8 cellular contexts compared by ENCODE assay signal in the genomic region with DNA sequence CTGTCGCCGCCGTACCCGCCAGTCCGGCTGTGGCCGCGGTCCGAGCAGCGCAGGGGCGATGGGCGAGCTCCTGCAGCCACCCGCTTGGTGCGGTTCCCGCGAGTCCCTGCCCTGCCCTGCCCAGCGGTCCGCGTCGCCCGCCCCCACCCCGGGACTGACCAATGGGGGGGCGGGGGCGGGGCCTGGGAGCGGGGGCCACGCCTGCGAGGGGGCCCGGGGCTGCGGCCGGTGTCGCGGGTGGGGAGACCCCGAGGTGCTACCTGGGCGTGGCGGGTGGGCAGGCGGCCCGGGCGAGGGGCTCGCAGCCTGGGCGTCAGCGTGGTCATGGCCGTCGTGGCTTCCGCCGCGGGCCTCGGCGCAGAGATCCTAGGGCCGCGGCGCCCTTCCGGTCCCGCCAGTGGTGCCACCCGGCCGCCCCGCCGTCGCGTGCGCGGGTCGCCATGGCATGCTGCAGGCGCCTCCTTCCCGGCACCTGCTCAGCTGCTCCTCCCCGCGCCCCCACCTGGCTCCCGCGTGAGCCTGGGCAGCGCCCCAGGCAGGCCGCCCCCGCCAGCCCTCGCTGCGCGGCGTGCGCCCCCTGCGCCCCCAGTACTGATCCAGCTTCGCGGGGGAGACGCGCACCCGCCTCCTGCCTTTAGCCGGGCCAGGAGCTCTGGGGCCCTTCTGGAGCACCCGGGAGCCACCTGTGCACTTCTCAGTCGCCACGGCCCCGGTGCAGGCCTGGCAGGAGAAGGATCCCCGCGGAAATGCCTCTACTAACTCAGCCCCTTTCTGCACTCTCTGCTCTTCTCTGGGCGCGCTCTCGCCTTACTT. TPM values are rescaled to one million over a fixed set of nuclear protein-coding genes. Genes with fewer than 3 reads are reported as not detected.
A peak's percentile ranks its signal among the peaks of the same experiment; 100 is the strongest.
DNase-seq lines count a peak whose midpoint lies in the region; ATAC-seq and TF ChIP-seq lines count a peak whose summit lies in the region.

BMP8B (minus strand) TSS at position 108 of the 813 bp plus-strand sequence. CDS start 380 bp downstream, outside the sequence.

- H3K36me3 ChIP-seq in OCI-LY7 (ENCODE audit: insufficient read depth, low read length) (no peaks in the 10 kb centered on the region), ovary (no peaks in the 10 kb centered on the region)

- CTCF ChIA-PET in OCI-LY7 (lab: Charles Lee; ENCODE audit: unreplicated experiment), result no interaction called here

- TF ChIP-seq POLR2A in ovary (IDR thresholded peaks at IDR 0.05), result no peak

- H3K4me3 ChIP-seq in OCI-LY7 (ENCODE audit: low read depth, low read length, poor library complexity, severe bottlenecking) (peak within 1 kb of the TSS; percentile 68), ovary (peak within 1 kb of the TSS; percentile 24)

- DNase-seq in activated T-cell treated with anti-CD3 and anti-CD28 coated beads for 1 hour (ENCODE audit: low read depth), result peak; percentile 17
- no peak for DNase-seq in activated T-cell treated with anti-CD3 and anti-CD28 coated beads for 4 hours
- peak; percentile 84 for DNase-seq in HK-2 (ENCODE audit: unreplicated experiment)
- DNase-seq in OCI-LY7 (ENCODE audit: low spot score), result peak; percentile 46
- peak; percentile 32 for DNase-seq in activated T-helper 2 cell treated with anti-CD3 and anti-CD28 coated beads, Interferon-gamma antibody, Interleukin-2, Interleukin-4, amounts not matched to agents 10 μg/mL and 5 μg/mL and 100 μg/mL, durations not matched to agents 14 hours and 24 hours and 36 hours (ENCODE audit: low spot score)
- DNase-seq in Right ventricle myocardium inferior (ENCODE audit: missing footprints), result peak; percentile 84
- DNase-seq in ovary, result no peak
- DNase-seq in OCI-M2 (lab: John Stamatoyannopoulos, UW; ENCODE audit: unreplicated experiment), result no peak

- H3K4me1 ChIP-seq in OCI-LY7 (ENCODE audit: insufficient read depth, low read length, poor library complexity, severe bottlenecking) (peaks cover 6% of the 10 kb centered on the region), ovary (ENCODE audit: insufficient read depth) (no peaks in the 10 kb centered on the region)

- peaks cover 29% of the 10 kb centered on the region for H3K27me3 Mint-ChIP-seq in activated T-helper 2 cell treated with anti-CD3 and anti-CD28 coated beads, Interferon-gamma antibody, Interleukin-2, Interleukin-4, amounts not matched to agents 10 μg/mL and 5 μg/mL and 100 μg/mL, durations not matched to agents 14 hours and 24 hours and 36 hours (ENCODE audit: low read depth)

- no peaks in the 10 kb centered on the region for H3K79me2 ChIP-seq in OCI-LY7 (ENCODE audit: insufficient read depth, low read depth, low read length)

- WGBS in ovary, 3 donors, result 1 to 4% (median 1%) methylated on average over 20 to 91 of the region's 91 CpGs

- no peak for TF ChIP-seq EP300 in ovary (IDR thresholded peaks at IDR 0.05)

- H3K9me3 ChIP-seq in OCI-LY7 (ENCODE audit: low read length) (no peaks in the 10 kb centered on the region), ovary (no peaks in the 10 kb centered on the region)

- intact Hi-C loops in OCI-LY7 (cut with micrococcal nuclease; ENCODE audit: unreplicated experiment), result no loop called here
- intact Hi-C loops in activated T-helper 2 cell treated with anti-CD3 and anti-CD28 coated beads, Interferon-gamma antibody, Interleukin-2, Interleukin-4, amounts not matched to agents 10 μg/mL and 5 μg/mL and 100 μg/mL, durations not matched to agents 14 hours and 24 hours and 36 hours (cut with micrococcal nuclease), result no loop called here
- intact Hi-C loops in Right ventricle myocardium inferior (cut with DNase I), result no loop called here
- intact Hi-C loops in ovary (cut with DNase I), result no loop called here

- TF ChIP-seq CTCF in OCI-LY7 (conservative IDR thresholded peaks at IDR 0.05; ENCODE audit: low read length) (no peak), ovary (IDR thresholded peaks at IDR 0.05) (no peak)

- no peaks in the 10 kb centered on the region for H3K36me3 Mint-ChIP-seq in activated T-helper 2 cell treated with anti-CD3 and anti-CD28 coated beads, Interferon-gamma antibody, Interleukin-2, Interleukin-4, amounts not matched to agents 10 μg/mL and 5 μg/mL and 100 μg/mL, durations not matched to agents 14 hours and 24 hours and 36 hours (ENCODE audit: low read depth)

- H3K27me3 ChIP-seq in ovary, result no peaks in the 10 kb centered on the region

- H3K9me2 ChIP-seq in OCI-LY7 (ENCODE audit: insufficient read depth, low read length), result no peaks in the 10 kb centered on the region

- peak within 1 kb of the TSS; percentile 82 for H2AFZ ChIP-seq in OCI-LY7 (ENCODE audit: low read length)

- peak within 1 kb of the TSS; percentile 58 for H3K27ac Mint-ChIP-seq in activated T-helper 2 cell treated with anti-CD3 and anti-CD28 coated beads, Interferon-gamma antibody, Interleukin-2, Interleukin-4, amounts not matched to agents 10 μg/mL and 5 μg/mL and 100 μg/mL, durations not matched to agents 14 hours and 24 hours and 36 hours

- H3K9me3 Mint-ChIP-seq in activated T-helper 2 cell treated with anti-CD3 and anti-CD28 coated beads, Interferon-gamma antibody, Interleukin-2, Interleukin-4, amounts not matched to agents 10 μg/mL and 5 μg/mL and 100 μg/mL, durations not matched to agents 14 hours and 24 hours and 36 hours, result no peaks in the 10 kb centered on the region

- H3K4me2 ChIP-seq in OCI-LY7 (ENCODE audit: low read length), result peak within 1 kb of the TSS; percentile 76

- no peaks in the 10 kb centered on the region for H4K20me1 ChIP-seq in OCI-LY7 (ENCODE audit: insufficient read depth, low read length)

- H3K27ac ChIP-seq in OCI-LY7 (ENCODE audit: low read depth, low read length, poor library complexity, severe bottlenecking) (no peak within 1 kb of the TSS), ovary (no peak within 1 kb of the TSS)

- peaks cover 12% of the 10 kb centered on the region for H3K4me1 Mint-ChIP-seq in activated T-helper 2 cell treated with anti-CD3 and anti-CD28 coated beads, Interferon-gamma antibody, Interleukin-2, Interleukin-4, amounts not matched to agents 10 μg/mL and 5 μg/mL and 100 μg/mL, durations not matched to agents 14 hours and 24 hours and 36 hours (ENCODE audit: low read depth)

- peak within 1 kb of the TSS; percentile 75 for H3K4me3 Mint-ChIP-seq in activated T-helper 2 cell treated with anti-CD3 and anti-CD28 coated beads, Interferon-gamma antibody, Interleukin-2, Interleukin-4, amounts not matched to agents 10 μg/mL and 5 μg/mL and 100 μg/mL, durations not matched to agents 14 hours and 24 hours and 36 hours (ENCODE audit: low read depth)

- peak; percentile 73 for ATAC-seq in Right ventricle myocardium inferior

- POLR2A ChIA-PET in OCI-LY7 (lab: Charles Lee), result no interaction called here

- no TSS peak for BruUV-seq in OCI-LY7 (replicated peaks; lab: Mats Ljungman, UMichigan)

RNA-seq across cellular contexts. Expression of gene BMP8B, which starts in this region (rescaled TPM):
- 0.05 TPM in 1 of 2 replicates, not detected in the other for total RNA-seq in OCI-LY7 (2014; rRNA removed; shearing (Covaris generic))
- total RNA-seq in OCI-LY7 (2022) (0.24 and 0.34 TPM in 2 replicates), Right ventricle myocardium inferior (0.41 TPM), ovary (under 1 TPM in 6 of 7 donors, not detected in 1; 0.20 to 0.95 (median 0.38) TPM)
- total RNA-seq in activated T-helper 2 cell treated with anti-CD3 and anti-CD28 coated beads, Interferon-gamma antibody, Interleukin-2, Interleukin-4, amounts not matched to agents 10 μg/mL and 5 μg/mL and 100 μg/mL, durations not matched to agents 14 hours and 24 hours and 36 hours, result 1.8 and 1.9 TPM in 2 replicates
- 1 to 10 TPM in 1 of 2 donors, under 1 TPM in 1; 0.16 to 1.4 TPM for polyA plus RNA-seq in ovary

Comparison
In these comparisons a context has a peak if more than half of its experiments do, and no peak if none do; other contexts are left out.
1. DNase-seq: peak in activated T-cell treated with anti-CD3 and anti-CD28 coated beads for 1 hour (single experiment), HK-2 (single experiment) and activated T-helper 2 cell treated with anti-CD3 and anti-CD28 coated beads, Interferon-gamma antibody, Interleukin-2, Interleukin-4, amounts not matched to agents 10 μg/mL and 5 μg/mL and 100 μg/mL, durations not matched to agents 14 hours and 24 hours and 36 hours (single experiment); none in activated T-cell treated with anti-CD3 and anti-CD28 coated beads for 4 hours (single experiment), ovary (0 of 5) and OCI-M2 (single experiment).
2. Peak in DNase-seq, H3K4me3 ChIP-seq and H3K4me2 ChIP-seq in OCI-LY7; RNA of the gene not detected or under 1 TPM.
3. Peak in DNase-seq and ATAC-seq in Right ventricle myocardium inferior; RNA of the gene not detected or under 1 TPM.